ENCODE assay signal across 21 cellular contexts in genomic region chr11:79269923-79270322, GRCh38.
A peak's percentile ranks its signal among the peaks of the same experiment; 100 is the strongest.
DNase-seq lines count a peak whose midpoint lies in the region; ATAC-seq and TF ChIP-seq lines count a peak whose summit lies in the region.
"Had no signal": no experiment of that assay in that cellular context is flagged by ENCODE, and none has a peak within 500 bp of the region (broad histone marks: within the 10 kb centered on the region; RNA-seq: fewer than 3 reads in every experiment).

No MANE protein-coding gene starts in this region.

- H3K9ac ChIP-seq in mesendoderm (ENCODE audit: low read length): no peak overlapping the region
- H3K9ac ChIP-seq: KMS-11 had no signal

- no peaks in the 10 kb centered on the region for H3K9me3 ChIP-seq in HEK293 (ENCODE audit: control insufficient read depth, insufficient read depth, low read depth, low read length)
- H3K9me3 ChIP-seq: SJCRH30, vagina had no signal

- TF ChIP-seq CTCF in HEK293 (tag by site-specific recombination; IDR thresholded peaks at IDR 0.05): no peak
- TF ChIP-seq CTCF in astrocyte of the spinal cord (IDR thresholded peaks at IDR 0.05; ENCODE audit: low read depth, low read length): peak; percentile 15

- H2BK5ac ChIP-seq in mesendoderm (ENCODE audit: low read length): no peak overlapping the region

- DNase-seq in ELF-1 (ENCODE audit: low read depth, low spot score) (peak; percentile 53), astrocyte of the spinal cord (ENCODE audit: low read depth, low spot score) (no peak), mesendoderm (peak; percentile 81), amygdala (lab: John Stamatoyannopoulos, UW) (no peak), NCI-H146 treated with DMSO at 0.1 percent for 48 hours (lab: John Stamatoyannopoulos, UW; ENCODE audit: unreplicated experiment) (no peak)
- DNase-seq: activated CD4-positive, alpha-beta T cell treated with anti-CD3 and anti-CD28 coated beads for 48 hours; CD8-positive, alpha-beta T cell; effector memory CD4-positive, alpha-beta T cell; HFFc6; hippocampal formation; NCI-H2171; occipital lobe; SJCRH30; small intestine; stimulated activated naive B cell treated with anti-CD40 and anti-IgM and Interleukin-4, amounts not matched to agents 10 μg/mL and 1 μg/mL and 100 μg/mL, for 72 hours had no signal

- H3K36me3 ChIP-seq in HEK293 (ENCODE audit: control insufficient read depth in 2 of 2, insufficient read depth in 1 of 2, low read length in 2 of 2): no peaks in the 10 kb centered on the region
- no peaks in the 10 kb centered on the region for H3K36me3 ChIP-seq in mesendoderm (ENCODE audit: control insufficient read depth, insufficient read depth, low read length)
- H3K36me3 ChIP-seq: SJCRH30, vagina had no signal

- WGBS in mesendoderm (ENCODE audit: extremely low coverage, insufficient coverage, low lambda C conversion rate): no CpG with 5 or more reads among the region's 3 CpGs

- in situ Hi-C loops in astrocyte of the spinal cord (cut with HindIII; ENCODE audit: low sequenced_read_pairs): no loop called here

- peak overlapping the region; percentile 36 for H3K56ac ChIP-seq in mesendoderm (ENCODE audit: low read length)

- no peaks in the 10 kb centered on the region for H3K79me2 ChIP-seq in mesendoderm (ENCODE audit: control insufficient read depth, insufficient read depth, low read length)

- CTCF ChIA-PET in HEK293 (lab: Yijun Ruan, JAX): interaction anchor here (0.6 kb wide), 1 partner anchor 555 kb away, joined by 3 read pairs; no protein-coding TSS in a partner anchor

- no peak overlapping the region for H2BK120ac ChIP-seq in mesendoderm (ENCODE audit: low read depth, low read length)

- H3K79me1 ChIP-seq in mesendoderm (ENCODE audit: low read length): no peaks in the 10 kb centered on the region

- no peaks in the 10 kb centered on the region for H3K4me1 ChIP-seq in HEK293 (ENCODE audit: control insufficient read depth, insufficient read depth, low read length)
- H3K4me1 ChIP-seq in mesendoderm (ENCODE audit: control insufficient read depth, low read depth, low read length): peaks cover 16% of the 10 kb centered on the region
- H3K4me1 ChIP-seq: SJCRH30 had no signal

- POLR2A ChIA-PET in HEK293 (lab: Yijun Ruan, JAX): no interaction called here

- no peak overlapping the region for H3K18ac ChIP-seq in mesendoderm (ENCODE audit: low read length)

- no peak overlapping the region for H2AK5ac ChIP-seq in mesendoderm (ENCODE audit: low read length)

- H2BK15ac ChIP-seq in mesendoderm (replicated peaks; ENCODE audit: low read depth): no peak overlapping the region

- ATAC-seq in HG03457 (IDR thresholded peaks at IDR 0.05; ENCODE audit: unreplicated experiment): no peak
- ATAC-seq: CD8-positive, alpha-beta T cell; esophagus mucosa; stimulated activated naive B cell treated with anti-CD40 and anti-IgM and Interleukin-4, amounts not matched to agents 10 μg/mL and 1 μg/mL and 100 μg/mL, for 72 hours had no signal

- no peaks in the 10 kb centered on the region for H3K27me3 ChIP-seq in mesendoderm (ENCODE audit: insufficient read depth, low read length, poor library complexity)
- H3K27me3 ChIP-seq: SJCRH30, vagina had no signal

- H3K23ac ChIP-seq in mesendoderm (ENCODE audit: low read length): no peak overlapping the region

- no peak overlapping the region for H3K4ac ChIP-seq in mesendoderm (ENCODE audit: low read depth, low read length)

- no peak overlapping the region for H4K8ac ChIP-seq in mesendoderm (ENCODE audit: low read depth, low read length)

- no peak overlapping the region for H3K4me2 ChIP-seq in mesendoderm (ENCODE audit: low read length)
- H3K4me2 ChIP-seq: KMS-11 had no signal

- H3K4me3 ChIP-seq in HEK293 (ENCODE audit: low read depth, low read length) (no peak overlapping the region), astrocyte of the spinal cord (ENCODE audit: low read depth, low read length) (no peak overlapping the region), mesendoderm (ENCODE audit: low read length) (no peak overlapping the region)
- H3K4me3 ChIP-seq: lung, SJCRH30, vagina had no signal

- H4K5ac ChIP-seq in mesendoderm (ENCODE audit: low read length): no peak overlapping the region

- no peak overlapping the region for H3K27ac ChIP-seq in HEK293 (ENCODE audit: extremely low read depth, low read depth, low read length)
- H3K27ac ChIP-seq in mesendoderm (ENCODE audit: low read depth, low read length): no peak overlapping the region
- H3K27ac ChIP-seq: KMS-11, SJCRH30, vagina had no signal

TF ChIP-seq in HEK293, 187 proteins besides CTCF, POLR2A, EP300 and RAD21:
- TF ChIP-seq TCF7L2 (IDR thresholded peaks at IDR 0.05; ENCODE audit: borderline replicate concordance, low read depth, low read length) (no peak), ZNF280C (tag by site-specific recombination; IDR thresholded peaks at IDR 0.05) (no peak), ZIC2 (tag by site-specific recombination; IDR thresholded peaks at IDR 0.05) (peak; percentile 55; the same call in 1 of the 2 replicates), KLF1 (tag by site-specific recombination; IDR thresholded peaks at IDR 0.05) (peak; percentile 19; the same call in 1 of the 2 replicates), PRDM1 (tag by site-specific recombination; IDR thresholded peaks at IDR 0.05) (no peak)
TF ChIP-seq in HEK293: peak in this region for 2.

Comparison
In these comparisons a context has a peak if more than half of its experiments do, and no peak if none do; other contexts are left out.
1. DNase-seq: peak in ELF-1 (single experiment) and mesendoderm (single experiment); none in astrocyte of the spinal cord (single experiment), amygdala (0 of 56) and NCI-H146 treated with DMSO at 0.1 percent for 48 hours (single experiment).